Comparison of ENCODE assay signal across 22 cellular contexts in genomic region chr12:124328116-124328515, GRCh38. TPM values are rescaled to one million over a fixed set of nuclear protein-coding genes. Genes with fewer than 3 reads are reported as not detected.
DNase-seq lines count a peak whose midpoint lies in the region; ATAC-seq and TF ChIP-seq lines count a peak whose summit lies in the region.
"Had no signal": no experiment of that assay in that cellular context is flagged by ENCODE, and none has a peak within 500 bp of the region (broad histone marks: within the 10 kb centered on the region; RNA-seq: fewer than 3 reads in every experiment).

No MANE protein-coding gene starts in this region.

- H3K27me3 ChIP-seq in GM23338 (ENCODE audit: insufficient read depth): no peaks in the 10 kb centered on the region
- no peaks in the 10 kb centered on the region for H3K27me3 ChIP-seq in right atrium auricular region
- H3K27me3 ChIP-seq in gastrocnemius medialis: no peaks in the 10 kb centered on the region
- H3K27me3 ChIP-seq: left lung had no signal

- H3F3A ChIP-seq in GM23338 (replicated peaks; ENCODE audit: low read depth): peaks cover 7% of the 10 kb centered on the region; the same call in 1 of the 2 replicates

- H3K36me3 ChIP-seq in GM23338 (ENCODE audit: insufficient read depth) (peaks cover 13% of the 10 kb centered on the region; the same call in 1 of the 2 replicates), right atrium auricular region (peaks cover 86% of the 10 kb centered on the region), gastrocnemius medialis (peaks cover 0 to 74% of the 10 kb centered on the region in 2 donors)

- no peaks in the 10 kb centered on the region; the same call in 1 of the 2 replicates for H4K20me1 ChIP-seq in GM23338 (replicated peaks; ENCODE audit: insufficient read depth)

- peaks cover 20% of the 10 kb centered on the region for H3K9me3 Mint-ChIP-seq in GM23338
- H3K9me3 Mint-ChIP-seq in activated T-helper 1 cell treated with anti-CD3 and anti-CD28 coated beads, Interleukin-12 subunit alpha, Interleukin-12 subunit beta, Interleukin-2, Interleukin-4 antibody, amounts not matched to agents 30 ng/mL and 10 ng/mL and 1 ng/mL, durations not matched to agents 14 hours and 24 hours and 36 hours: peaks cover 19% of the 10 kb centered on the region

- H3K9me3 ChIP-seq in right atrium auricular region: peaks cover 0 to 15% of the 10 kb centered on the region in 2 donors
- peaks cover 0 to 5% (median 3%) of the 10 kb centered on the region in 3 donors for H3K9me3 ChIP-seq in gastrocnemius medialis

- H2AFZ ChIP-seq in GM23338: no peak overlapping the region

- in situ Hi-C loops in gastrocnemius medialis (cut with MboI; ENCODE audit: low sequenced_read_pairs in 4 of 4): no loop called here

- no peaks in the 10 kb centered on the region for H3K79me2 ChIP-seq in GM23338 (replicated peaks; ENCODE audit: insufficient read depth)

- H3K4me3 ChIP-seq in GM23338: no peak overlapping the region
- no peak overlapping the region for H3K4me3 ChIP-seq in right atrium auricular region
- no peak overlapping the region for H3K4me3 ChIP-seq in gastrocnemius medialis
- H3K4me3 ChIP-seq: left lung had no signal

- TF ChIP-seq CTCF in GM23338 (conservative IDR thresholded peaks at IDR 0.05; ENCODE audit: low read depth in 2 of 2): no peak
- TF ChIP-seq CTCF in right atrium auricular region (IDR thresholded peaks at IDR 0.05): no peak
- TF ChIP-seq CTCF in gastrocnemius medialis (IDR thresholded peaks at IDR 0.05 in 4 of 5, conservative IDR thresholded peaks at IDR 0.05 in 1 of 5): no peak

- no peaks in the 10 kb centered on the region for H3K9me2 ChIP-seq in GM23338 (ENCODE audit: insufficient read depth)

- H3K4me1 Mint-ChIP-seq in GM23338: peaks cover 10% of the 10 kb centered on the region; the same call in 2 of the 3 replicates
- H3K4me1 Mint-ChIP-seq in activated T-helper 1 cell treated with anti-CD3 and anti-CD28 coated beads, Interleukin-12 subunit alpha, Interleukin-12 subunit beta, Interleukin-2, Interleukin-4 antibody, amounts not matched to agents 30 ng/mL and 10 ng/mL and 1 ng/mL, durations not matched to agents 14 hours and 24 hours and 36 hours (ENCODE audit: low read depth): no peaks in the 10 kb centered on the region
- H3K4me1 Mint-ChIP-seq: activated naive CD4-positive, alpha-beta T cell treated with anti-CD3 and anti-CD28 coated beads, Interleukin-2, amount 50 U/mL, for 24 hours; IgD-negative memory B cell had no signal

- H3K4me3 Mint-ChIP-seq in GM23338: no peak overlapping the region
- no peak overlapping the region for H3K4me3 Mint-ChIP-seq in activated T-helper 1 cell treated with anti-CD3 and anti-CD28 coated beads, Interleukin-12 subunit alpha, Interleukin-12 subunit beta, Interleukin-2, Interleukin-4 antibody, amounts not matched to agents 30 ng/mL and 10 ng/mL and 1 ng/mL, durations not matched to agents 14 hours and 24 hours and 36 hours
- H3K4me3 Mint-ChIP-seq: activated naive CD4-positive, alpha-beta T cell treated with anti-CD3 and anti-CD28 coated beads, Interleukin-2, amount 50 U/mL, for 24 hours; dendritic cell treated with granulocyte-macrophage colony-stimulating factor and Interleukin-4, amounts not matched to agents 40 ng/mL and 50 ng/mL, for 4 days; HFFc6 had no signal

- peaks cover 70% of the 10 kb centered on the region for H3K36me3 Mint-ChIP-seq in GM23338 (ENCODE audit: low read depth)
- H3K36me3 Mint-ChIP-seq in activated T-helper 1 cell treated with anti-CD3 and anti-CD28 coated beads, Interleukin-12 subunit alpha, Interleukin-12 subunit beta, Interleukin-2, Interleukin-4 antibody, amounts not matched to agents 30 ng/mL and 10 ng/mL and 1 ng/mL, durations not matched to agents 14 hours and 24 hours and 36 hours (ENCODE audit: low read depth): peaks cover 20% of the 10 kb centered on the region

- no peak overlapping the region for H3K4me2 ChIP-seq in GM23338

- no peak for ATAC-seq in GM23338
- ATAC-seq in gastrocnemius medialis: peak; percentile 76 to 78
- no peak for ATAC-seq in HG02678 (IDR thresholded peaks at IDR 0.05; ENCODE audit: unreplicated experiment)
- ATAC-seq in GM18505 (IDR thresholded peaks at IDR 0.05; ENCODE audit: unreplicated experiment): no peak
- ATAC-seq: left lung had no signal

- no peak for TF ChIP-seq POLR2A in gastrocnemius medialis (IDR thresholded peaks at IDR 0.05)
- no peak for TF ChIP-seq POLR2A in GM18505 (IDR thresholded peaks at IDR 0.05; ENCODE audit: borderline replicate concordance, extremely low read depth, insufficient read depth, insufficient read length)

- DNase-seq in GM23338 (ENCODE audit: low spot score) (no peak), right atrium auricular region (ENCODE audit: low spot score) (no peak), gastrocnemius medialis (peak; percentile 78 to 83), DMS 273 treated with DMSO at 0.1 percent for 48 hours (lab: John Stamatoyannopoulos, UW) (no peak)
- DNase-seq in activated T-helper 1 cell treated with anti-CD3 and anti-CD28 coated beads, Interleukin-12 subunit alpha, Interleukin-12 subunit beta, Interleukin-2, Interleukin-4 antibody, amounts not matched to agents 30 ng/mL and 10 ng/mL and 1 ng/mL, durations not matched to agents 14 hours and 24 hours and 36 hours (ENCODE audit: low spot score): no peak
- DNase-seq: activated CD4-positive, alpha-beta T cell treated with anti-CD3 and anti-CD28 coated beads, Interleukin-2, amount 50 U/mL, for 48 hours; HFFc6; MM.1S; NCI-H1694; NCI-H446 treated with DMSO at 0.1 percent for 48 hours; SIG-M5; stimulated activated CD4-positive, alpha-beta T cell treated with anti-CD3 and anti-CD28 coated beads, Interleukin-2, amount 100 ng/mL, for 48 hours; T-helper 1 cell had no signal

- H3K27ac ChIP-seq in GM23338 (ENCODE audit: low read depth) (no peak overlapping the region), cingulate gyrus (ENCODE audit: low read depth, low read length) (peak overlapping the region; percentile 69), right atrium auricular region (peak overlapping the region; percentile 81 to 84), gastrocnemius medialis (peak overlapping the region; percentile 83 to 91 (median 88))
- H3K27ac ChIP-seq: C4-2B, epithelial cell of prostate, left lung had no signal

- intact Hi-C loops in gastrocnemius medialis (cut with DNase I; ENCODE audit: low total_unique reads): loop anchor here (2.0 to 5.0 kb wide), 2 partner anchors 31 to 444 kb away; no protein-coding TSS in a partner anchor
- intact Hi-C loops in activated T-helper 1 cell treated with anti-CD3 and anti-CD28 coated beads, Interleukin-12 subunit alpha, Interleukin-12 subunit beta, Interleukin-2, Interleukin-4 antibody, amounts not matched to agents 30 ng/mL and 10 ng/mL and 1 ng/mL, durations not matched to agents 14 hours and 24 hours and 36 hours (cut with micrococcal nuclease): no loop called here

- H3K4me1 ChIP-seq in GM23338 (ENCODE audit: insufficient read depth) (no peaks in the 10 kb centered on the region), right atrium auricular region (peaks cover 0 to 15% of the 10 kb centered on the region in 2 donors), gastrocnemius medialis (peaks cover 22 to 26% of the 10 kb centered on the region in 2 donors)
- H3K4me1 ChIP-seq: left lung had no signal

- H3K27me3 Mint-ChIP-seq in GM23338 (ENCODE audit: insufficient read depth, low read depth, poor library complexity): peaks cover 21% of the 10 kb centered on the region
- no peaks in the 10 kb centered on the region for H3K27me3 Mint-ChIP-seq in activated T-helper 1 cell treated with anti-CD3 and anti-CD28 coated beads, Interleukin-12 subunit alpha, Interleukin-12 subunit beta, Interleukin-2, Interleukin-4 antibody, amounts not matched to agents 30 ng/mL and 10 ng/mL and 1 ng/mL, durations not matched to agents 14 hours and 24 hours and 36 hours (ENCODE audit: insufficient read depth)
- H3K27me3 Mint-ChIP-seq: activated naive CD4-positive, alpha-beta T cell treated with anti-CD3 and anti-CD28 coated beads, Interleukin-2, amount 50 U/mL, for 24 hours; dendritic cell treated with granulocyte-macrophage colony-stimulating factor and Interleukin-4, amounts not matched to agents 40 ng/mL and 50 ng/mL, for 4 days; IgD-negative memory B cell had no signal

- peak overlapping the region; percentile 40; the same call in 1 of the 2 replicates for H3K27ac Mint-ChIP-seq in GM23338
- H3K27ac Mint-ChIP-seq in activated T-helper 1 cell treated with anti-CD3 and anti-CD28 coated beads, Interleukin-12 subunit alpha, Interleukin-12 subunit beta, Interleukin-2, Interleukin-4 antibody, amounts not matched to agents 30 ng/mL and 10 ng/mL and 1 ng/mL, durations not matched to agents 14 hours and 24 hours and 36 hours: no peak overlapping the region
- H3K27ac Mint-ChIP-seq: activated naive CD4-positive, alpha-beta T cell treated with anti-CD3 and anti-CD28 coated beads, Interleukin-2, amount 50 U/mL, for 24 hours; dendritic cell treated with granulocyte-macrophage colony-stimulating factor and Interleukin-4, amounts not matched to agents 40 ng/mL and 50 ng/mL, for 4 days; HFFc6; IgD-negative memory B cell had no signal

TF ChIP-seq in GM23338, 12 proteins besides CTCF, POLR2A, EP300 and RAD21 (continues in another document):
- no peak for TF ChIP-seq EZH2phosphoT487 (IDR thresholded peaks at IDR 0.05; ENCODE audit: unreplicated experiment)
- no peak for TF ChIP-seq NANOG (IDR thresholded peaks at IDR 0.05; ENCODE audit: borderline replicate concordance)

RNA-seq across cellular contexts. Expression of gene RFLNA, which starts 33.2 kb away (rescaled TPM):
- 16.2 and 20.4 TPM in 2 replicates for total RNA-seq in GM23338 (2014; rRNA removed; shearing (Covaris generic))
- polyA plus RNA-seq in GM23338 (2016; fragmentation: Nextera tagmentation; extraction: Ambion mirVana): 3.8 and 3.9 TPM in 2 replicates
- under 1 TPM; 0.41 to 0.59 TPM for total RNA-seq in right atrium auricular region
- total RNA-seq in gastrocnemius medialis: 1 to 10 TPM in 1 of 4 donors, under 1 TPM in 3; 0.15 to 1.1 (median 0.23) TPM
- total RNA-seq in activated T-helper 1 cell treated with anti-CD3 and anti-CD28 coated beads, Interleukin-12 subunit alpha, Interleukin-12 subunit beta, Interleukin-2, Interleukin-4 antibody, amounts not matched to agents 30 ng/mL and 10 ng/mL and 1 ng/mL, durations not matched to agents 14 hours and 24 hours and 36 hours: not detected in 2 replicates
- total RNA-seq: HFFc6 had no signal
- polyA plus RNA-seq: IgD-negative memory B cell had no signal

Comparison
In these comparisons a context has a peak if more than half of its experiments do, and no peak if none do; other contexts are left out.
1. ATAC-seq: peak in gastrocnemius medialis (2 of 2); none in GM23338 (single experiment), HG02678 (single experiment) and GM18505 (single experiment).
2. DNase-seq: peak in gastrocnemius medialis (2 of 2); none in GM23338 (single experiment), right atrium auricular region (single experiment), DMS 273 treated with DMSO at 0.1 percent for 48 hours (single experiment) and activated T-helper 1 cell treated with anti-CD3 and anti-CD28 coated beads, Interleukin-12 subunit alpha, Interleukin-12 subunit beta, Interleukin-2, Interleukin-4 antibody, amounts not matched to agents 30 ng/mL and 10 ng/mL and 1 ng/mL, durations not matched to agents 14 hours and 24 hours and 36 hours (single experiment).